ENCODE assay signal across 8 cellular contexts in genomic region chr9:6354072-6354686, GRCh38. TPM values are rescaled to one million over a fixed set of nuclear protein-coding genes. Genes with fewer than 3 reads are reported as not detected.
DNase-seq lines count a peak whose midpoint lies in the region; ATAC-seq and TF ChIP-seq lines count a peak whose summit lies in the region.

No MANE protein-coding gene starts in this region.

- no peaks in the 10 kb centered on the region for H3K27me3 ChIP-seq in cardiac muscle cell

- no peak overlapping the region for H3K27ac ChIP-seq in cardiac muscle cell

- TF ChIP-seq CTCF in cardiac muscle cell (IDR thresholded peaks at IDR 0.05; ENCODE audit: low read depth, low read length): peak; percentile 76

- H3K36me3 ChIP-seq in cardiac muscle cell: no peaks in the 10 kb centered on the region

- H3K9me3 ChIP-seq in cardiac muscle cell (ENCODE audit: low read depth): no peaks in the 10 kb centered on the region

- no peak overlapping the region for H3K4me3 ChIP-seq in cardiac muscle cell

- no peaks in the 10 kb centered on the region for H3K4me1 ChIP-seq in cardiac muscle cell (ENCODE audit: low read depth)

- ATAC-seq in GM19328 (IDR thresholded peaks at IDR 0.05; ENCODE audit: unreplicated experiment): peak; percentile 71
- ATAC-seq in HG03432 (IDR thresholded peaks at IDR 0.05; ENCODE audit: unreplicated experiment): peak; percentile 89
- no peak for ATAC-seq in HG02571 (IDR thresholded peaks at IDR 0.05; ENCODE audit: unreplicated experiment)

- peak; percentile 71 for DNase-seq in DMS53 (lab: John Stamatoyannopoulos, UW)
- DNase-seq in NCI-H69 (lab: John Stamatoyannopoulos, UW): peak; percentile 69
- peak; percentile 12 for DNase-seq in activated gamma-delta T cell treated with anti-CD3 and anti-CD28 coated beads, Interleukin-2, amount 50 U/mL, for 16 hours (ENCODE audit: low read depth)
- peak; percentile 64 to 85 for DNase-seq in cardiac muscle cell (ENCODE audit: low read depth in 1 of 2, low spot score in 1 of 2)
- DNase-seq in renal cortical epithelial cell (ENCODE audit: low read depth): peak; percentile 68

RNA-seq across cellular contexts. Expression of gene TPD52L3, which starts 26.0 kb away (rescaled TPM):
- not detected in 2 replicates for total RNA-seq in cardiac muscle cell
- polyA plus RNA-seq in cardiac muscle cell: not detected in 2 replicates
- total RNA-seq in renal cortical epithelial cell: not detected in 2 replicates

RNA-seq across cellular contexts. Expression of gene UHRF2, which starts 58.8 kb away (rescaled TPM):
- total RNA-seq in cardiac muscle cell: 25.5 and 38.6 TPM in 2 replicates
- 18.1 and 19.6 TPM in 2 replicates for polyA plus RNA-seq in cardiac muscle cell
- total RNA-seq in renal cortical epithelial cell: 38.2 and 53.5 TPM in 2 replicates

Comparison
In these comparisons a context has a peak if more than half of its experiments do, and no peak if none do; other contexts are left out.
1. DNase-seq: peak in every context shown above with its lines; median percentile 74 in cardiac muscle cell; 71 in DMS53; 69 in NCI-H69; 68 in renal cortical epithelial cell; 12 in activated gamma-delta T cell treated with anti-CD3 and anti-CD28 coated beads, Interleukin-2, amount 50 U/mL, for 16 hours.